In genomic region chr5:34656001-34656699, GRCh38 we compare ENCODE assay signal across 1 cellular context.
TF ChIP-seq lines count a peak whose summit lies in the region.

Gene RAI14 (plus strand): TSS chr5:34656328. CDS start chr5:34686920, 30,592 bp downstream.

TF ChIP-seq in SK-N-SH, 30 proteins besides CTCF, POLR2A, EP300 and RAD21 (continued from another document):
- peak; percentile 38; the same call in 1 of the 2 replicates for TF ChIP-seq MAX (IDR thresholded peaks at IDR 0.05; ENCODE audit: low read depth)
- no peak for TF ChIP-seq GATA2 (CRISPR knock-in tag; IDR thresholded peaks at IDR 0.05)
- no peak for TF ChIP-seq ELF1 (IDR thresholded peaks at IDR 0.05)
- peak; percentile 53 for TF ChIP-seq GABPA (IDR thresholded peaks at IDR 0.05; ENCODE audit: low read depth)
- TF ChIP-seq YY1 (IDR thresholded peaks at IDR 0.05; ENCODE audit: low read depth) = no peak
- peak; percentile 72; the same call in 1 of the 2 replicates for TF ChIP-seq POLR2AphosphoS5 (IDR thresholded peaks at IDR 0.05; ENCODE audit: low read depth, low read length)
- TF ChIP-seq RCOR1 (IDR thresholded peaks at IDR 0.05; ENCODE audit: low read length) = no peak
- TF ChIP-seq TCF12 (IDR thresholded peaks at IDR 0.05) = no peak
- no peak for TF ChIP-seq CHD2 (IDR thresholded peaks at IDR 0.05; ENCODE audit: low read length, partially characterized antibody)
- TF ChIP-seq TAF1 (IDR thresholded peaks at IDR 0.05; ENCODE audit: borderline replicate concordance, low read depth, low read length) = peak; percentile 86
- TF ChIP-seq USF1 (IDR thresholded peaks at IDR 0.05; ENCODE audit: borderline replicate concordance, low read depth) = peak; percentile 81
- TF ChIP-seq, protein P1, sequence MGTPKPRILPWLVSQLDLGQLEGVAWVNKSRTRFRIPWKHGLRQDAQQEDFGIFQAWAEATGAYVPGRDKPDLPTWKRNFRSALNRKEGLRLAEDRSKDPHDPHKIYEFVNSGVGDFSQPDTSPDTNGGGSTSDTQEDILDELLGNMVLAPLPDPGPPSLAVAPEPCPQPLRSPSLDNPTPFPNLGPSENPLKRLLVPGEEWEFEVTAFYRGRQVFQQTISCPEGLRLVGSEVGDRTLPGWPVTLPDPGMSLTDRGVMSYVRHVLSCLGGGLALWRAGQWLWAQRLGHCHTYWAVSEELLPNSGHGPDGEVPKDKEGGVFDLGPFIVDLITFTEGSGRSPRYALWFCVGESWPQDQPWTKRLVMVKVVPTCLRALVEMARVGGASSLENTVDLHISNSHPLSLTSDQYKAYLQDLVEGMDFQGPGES (IDR thresholded peaks at IDR 0.05; ENCODE audit: low read depth, low read length) = no peak
- 0 out of 2 replicates have a peak, but pooled peaks have one; percentile 36 for TF ChIP-seq MXI1 (IDR thresholded peaks at IDR 0.05; ENCODE audit: low read depth, low read length)
